In genomic region chr3:23219552-23219951, GRCh38 we compare ENCODE assay signal across 13 cellular contexts. TPM values are rescaled to one million over a fixed set of nuclear protein-coding genes. Genes with fewer than 3 reads are reported as not detected.
A peak's percentile ranks its signal among the peaks of the same experiment; 100 is the strongest.
DNase-seq lines count a peak whose midpoint lies in the region; ATAC-seq and TF ChIP-seq lines count a peak whose summit lies in the region.
"Had no signal": no experiment of that assay in that cellular context is flagged by ENCODE, and none has a peak within 500 bp of the region (broad histone marks: within the 10 kb centered on the region; RNA-seq: fewer than 3 reads in every experiment).

No MANE protein-coding gene starts in this region.

- DNase-seq in dermis blood vessel endothelial cell: no peak
- no peak for DNase-seq in AG08396 (ENCODE audit: low spot score)
- DNase-seq in esophagus muscularis mucosa (ENCODE audit: extremely low spot score): no peak
- DNase-seq: colonic mucosa, immature natural killer cell, NCI-H510A, small intestine had no signal

- ATAC-seq in GM19035 (IDR thresholded peaks at IDR 0.05; ENCODE audit: unreplicated experiment) (peak; percentile 35), HG02610 (IDR thresholded peaks at IDR 0.05; ENCODE audit: unreplicated experiment) (peak; percentile 58), HG03442 (IDR thresholded peaks at IDR 0.05; ENCODE audit: unreplicated experiment) (peak; percentile 35)
- no peak for ATAC-seq in stimulated activated memory B cell treated with anti-CD40 and anti-IgM and Interleukin-4, amounts not matched to agents 10 μg/mL and 1 μg/mL and 100 μg/mL, for 72 hours
- ATAC-seq: natural killer cell treated with Interleukin-12 subunit alpha and Interleukin-12 subunit beta and Interleukin-15 and Interleukin-18, amount 100 ng/mL, for 72 hours had no signal

- peaks cover 58% of the 10 kb centered on the region for H3K4me1 Mint-ChIP-seq in stimulated activated memory B cell treated with anti-CD40 and anti-IgM and Interleukin-4, amounts not matched to agents 10 μg/mL and 1 μg/mL and 100 μg/mL, for 72 hours

- no peaks in the 10 kb centered on the region for H3K27me3 Mint-ChIP-seq in stimulated activated memory B cell treated with anti-CD40 and anti-IgM and Interleukin-4, amounts not matched to agents 10 μg/mL and 1 μg/mL and 100 μg/mL, for 72 hours
- H3K27me3 Mint-ChIP-seq: activated naive CD4-positive, alpha-beta T cell treated with anti-CD3 and anti-CD28 coated beads, Interleukin-2, amount 50 U/mL, for 24 hours had no signal

- no peak overlapping the region for H3K4me3 ChIP-seq in esophagus muscularis mucosa
- H3K4me3 ChIP-seq: colonic mucosa had no signal

- no peaks in the 10 kb centered on the region for H3K27me3 ChIP-seq in esophagus muscularis mucosa
- H3K27me3 ChIP-seq: colonic mucosa had no signal

- H3K36me3 Mint-ChIP-seq in stimulated activated memory B cell treated with anti-CD40 and anti-IgM and Interleukin-4, amounts not matched to agents 10 μg/mL and 1 μg/mL and 100 μg/mL, for 72 hours: peaks cover 34% of the 10 kb centered on the region

- no peak for TF ChIP-seq POLR2A in esophagus muscularis mucosa (IDR thresholded peaks at IDR 0.05; ENCODE audit: low read depth)

- H3K9me3 ChIP-seq in esophagus muscularis mucosa: peaks cover 0 to 11% (median 0%) of the 10 kb centered on the region in 4 donors
- H3K9me3 ChIP-seq: colonic mucosa had no signal

- TF ChIP-seq CTCF in esophagus muscularis mucosa (IDR thresholded peaks at IDR 0.05): no peak

- intact Hi-C loops in esophagus muscularis mucosa (cut with DNase I): no loop called here

- TF ChIP-seq EP300 in esophagus muscularis mucosa (IDR thresholded peaks at IDR 0.05): no peak

- 79% methylated on average over 2 of the region's 2 CpGs for WGBS in esophagus muscularis mucosa

- no peak overlapping the region for H3K4me3 Mint-ChIP-seq in stimulated activated memory B cell treated with anti-CD40 and anti-IgM and Interleukin-4, amounts not matched to agents 10 μg/mL and 1 μg/mL and 100 μg/mL, for 72 hours
- H3K4me3 Mint-ChIP-seq: activated naive CD4-positive, alpha-beta T cell treated with anti-CD3 and anti-CD28 coated beads, Interleukin-2, amount 50 U/mL, for 24 hours; immature natural killer cell; natural killer cell treated with Interleukin-12 subunit alpha and Interleukin-12 subunit beta and Interleukin-15 and Interleukin-18, amount 100 ng/mL, for 72 hours had no signal

- peak overlapping the region; percentile 54 for H3K27ac Mint-ChIP-seq in stimulated activated memory B cell treated with anti-CD40 and anti-IgM and Interleukin-4, amounts not matched to agents 10 μg/mL and 1 μg/mL and 100 μg/mL, for 72 hours
- H3K27ac Mint-ChIP-seq: activated naive CD4-positive, alpha-beta T cell treated with anti-CD3 and anti-CD28 coated beads, Interleukin-2, amount 50 U/mL, for 24 hours; immature natural killer cell; natural killer cell treated with Interleukin-12 subunit alpha and Interleukin-12 subunit beta and Interleukin-15 and Interleukin-18, amount 100 ng/mL, for 72 hours had no signal

- peaks cover 3% of the 10 kb centered on the region for H3K9me3 Mint-ChIP-seq in stimulated activated memory B cell treated with anti-CD40 and anti-IgM and Interleukin-4, amounts not matched to agents 10 μg/mL and 1 μg/mL and 100 μg/mL, for 72 hours
- H3K9me3 Mint-ChIP-seq: activated naive CD4-positive, alpha-beta T cell treated with anti-CD3 and anti-CD28 coated beads, Interleukin-2, amount 50 U/mL, for 24 hours had no signal

- H3K27ac ChIP-seq in esophagus muscularis mucosa (replicated peaks in 1 of 4): no peak overlapping the region
- H3K27ac ChIP-seq: colonic mucosa had no signal

- H3K4me1 ChIP-seq in esophagus muscularis mucosa: peaks cover 12 to 47% (median 41%) of the 10 kb centered on the region in 4 donors
- H3K4me1 ChIP-seq: colonic mucosa had no signal

- H3K36me3 ChIP-seq in esophagus muscularis mucosa: no peaks in the 10 kb centered on the region
- H3K36me3 ChIP-seq: colonic mucosa had no signal

RNA-seq across cellular contexts. Expression of gene UBE2E2, which starts 16.4 kb away (rescaled TPM):
- 28.0 and 32.2 TPM in 2 replicates for total RNA-seq in dermis blood vessel endothelial cell
- 100 to 1,000 TPM in 2 of 4 donors, 10 to 100 TPM in 2; 53.5 to 143 (median 90.3) TPM for total RNA-seq in esophagus muscularis mucosa
